13 cellular contexts compared by ENCODE assay signal in genomic region chr22:39478461-39478860, GRCh38. TPM values are rescaled to one million over a fixed set of nuclear protein-coding genes. Genes with fewer than 3 reads are reported as not detected.
DNase-seq lines count a peak whose midpoint lies in the region; ATAC-seq and TF ChIP-seq lines count a peak whose summit lies in the region.
"Had no signal": no experiment of that assay in that cellular context is flagged by ENCODE, and none has a peak within 500 bp of the region (broad histone marks: within the 10 kb centered on the region; RNA-seq: fewer than 3 reads in every experiment).

No MANE protein-coding gene starts in this region.

- no peak overlapping the region for H2BK12ac ChIP-seq in H9 (ENCODE audit: insufficient read length, low read depth, low read length)

- no peaks in the 10 kb centered on the region; the same call in 1 of the 2 replicates for H3F3A ChIP-seq in PC-9 (ENCODE audit: insufficient read depth, low read depth)

- CTCF ChIA-PET in PC-9 (lab: Charles Lee) = interaction anchor here (1.2 kb wide), 1 partner anchor 42 kb away, joined by 4 read pairs; no protein-coding TSS in a partner anchor

- H4K8ac ChIP-seq in H9 (replicated peaks; ENCODE audit: insufficient read length, low read depth, low read length) = no peak overlapping the region

- H3K23ac ChIP-seq in H9 (ENCODE audit: insufficient read length, low read depth, low read length) = no peak overlapping the region

- no peak overlapping the region for H2AK5ac ChIP-seq in H9 (ENCODE audit: insufficient read length, low read length)

- H3K23me2 ChIP-seq in H9 (ENCODE audit: insufficient read length, low read depth, low read length, poor library complexity, severe bottlenecking) = no peaks in the 10 kb centered on the region

- no peak overlapping the region for H3K14ac ChIP-seq in H9 (ENCODE audit: insufficient read depth, low read length)

- no peak overlapping the region for H4K5ac ChIP-seq in H9 (ENCODE audit: insufficient read length, low read depth, low read length)

- no peak overlapping the region for H2BK5ac ChIP-seq in H9 (ENCODE audit: insufficient read length, low read length)

- no CpG with 5 or more reads among the region's 8 CpGs for WGBS in H9 (ENCODE audit: extremely low coverage, insufficient read length, low lambda C conversion rate)
- no CpG with 5 or more reads among the region's 8 CpGs for WGBS in esophagus squamous epithelium, 2 donors

- H3K27me3 Mint-ChIP-seq in H9 (ENCODE audit: low read depth) = peaks cover 26% of the 10 kb centered on the region
- H3K27me3 Mint-ChIP-seq: stimulated activated naive B cell treated with anti-CD40 and anti-IgM and Interleukin-4, amounts not matched to agents 10 μg/mL and 1 μg/mL and 100 μg/mL, for 72 hours had no signal

- no peak overlapping the region for H3K27ac Mint-ChIP-seq in H9
- H3K27ac Mint-ChIP-seq: stimulated activated naive B cell treated with anti-CD40 and anti-IgM and Interleukin-4, amounts not matched to agents 10 μg/mL and 1 μg/mL and 100 μg/mL, for 72 hours had no signal

- no peaks in the 10 kb centered on the region for H3K9me3 Mint-ChIP-seq in H9
- H3K9me3 Mint-ChIP-seq: stimulated activated naive B cell treated with anti-CD40 and anti-IgM and Interleukin-4, amounts not matched to agents 10 μg/mL and 1 μg/mL and 100 μg/mL, for 72 hours had no signal

- no peaks in the 10 kb centered on the region for H3K27me3 ChIP-seq in H9 (ENCODE audit: insufficient read depth, low read length)
- H3K27me3 ChIP-seq in PC-9 (ENCODE audit: insufficient read depth, low read depth) = peaks cover 23% of the 10 kb centered on the region
- H3K27me3 ChIP-seq in dorsolateral prefrontal cortex = no peaks in the 10 kb centered on the region
- H3K27me3 ChIP-seq in osteoblast (ENCODE audit: insufficient read depth, low read length) = no peaks in the 10 kb centered on the region
- H3K27me3 ChIP-seq in esophagus squamous epithelium = peaks cover 0 to 1% (median 0%) of the 10 kb centered on the region in 4 donors
- H3K27me3 ChIP-seq: SJSA1 had no signal

- H3K4me3 ChIP-seq in PC-9 = no peak overlapping the region
- no peak overlapping the region for H3K4me3 ChIP-seq in dorsolateral prefrontal cortex
- H3K4me3 ChIP-seq in osteoblast (ENCODE audit: insufficient read depth, low read length) = no peak overlapping the region
- H3K4me3 ChIP-seq in esophagus squamous epithelium = no peak overlapping the region
- H3K4me3 ChIP-seq: HAP-1, SJSA1, skin epidermis had no signal

- intact Hi-C loops in PC-9 (cut with micrococcal nuclease; ENCODE audit: unreplicated experiment) (no loop called here), dorsolateral prefrontal cortex (cut with DNase I) (no loop called here), esophagus squamous epithelium (cut with DNase I) (no loop called here)

- no peak for ATAC-seq in HG03520 (IDR thresholded peaks at IDR 0.05; ENCODE audit: unreplicated experiment)

- H3K36me3 ChIP-seq in PC-9 (ENCODE audit: low read depth) = no peaks in the 10 kb centered on the region
- no peaks in the 10 kb centered on the region for H3K36me3 ChIP-seq in osteoblast (ENCODE audit: insufficient read depth, low read length)
- H3K36me3 ChIP-seq in esophagus squamous epithelium = no peaks in the 10 kb centered on the region
- H3K36me3 ChIP-seq: HAP-1, SJSA1 had no signal

- DNase-seq in H9 (peak; percentile 69), PC-9 (peak; percentile 63 to 76), dorsolateral prefrontal cortex (no peak), osteoblast (ENCODE audit: insufficient read length, low spot score, missing footprints) (peak; percentile 91), SW480 (ENCODE audit: low spot score) (no peak), esophagus squamous epithelium (lab: John Stamatoyannopoulos, UW) (no peak)
- DNase-seq: NCI-H2029; stimulated activated naive B cell treated with anti-CD40 and anti-IgM and Interleukin-4, amounts not matched to agents 10 μg/mL and 1 μg/mL and 100 μg/mL, for 72 hours had no signal

- no peaks in the 10 kb centered on the region for H3K9me2 ChIP-seq in PC-9 (ENCODE audit: insufficient read depth)

- POLR2A ChIA-PET in PC-9 (lab: Charles Lee; ENCODE audit: unreplicated experiment) = interaction anchor here (0.6 kb wide), 2 partner anchors 264 to 561 kb away, joined by 3 read pairs; no protein-coding TSS in a partner anchor

- TF ChIP-seq CTCF in H9 (conservative IDR thresholded peaks at IDR 0.05) (no peak), PC-9 (conservative IDR thresholded peaks at IDR 0.05) (no peak), dorsolateral prefrontal cortex (IDR thresholded peaks at IDR 0.05 in 54 of 56, conservative IDR thresholded peaks at IDR 0.05 in 2 of 56; ENCODE audit: low read depth in 1 of 56, partially characterized antibody in 56 of 56) (no peak), osteoblast (IDR thresholded peaks at IDR 0.05; ENCODE audit: extremely low read depth, low read depth, low read length) (no peak), esophagus squamous epithelium (IDR thresholded peaks at IDR 0.05) (no peak)

- H2BK20ac ChIP-seq in H9 (ENCODE audit: low read depth, low read length, poor library complexity, severe bottlenecking) = no peak overlapping the region

- no peak overlapping the region for H3K56ac ChIP-seq in H9 (ENCODE audit: insufficient read length, low read depth, low read length)

- H3K4me1 Mint-ChIP-seq in H9 = peaks cover 17 to 28% of the 10 kb centered on the region in 2 experiments

- TF ChIP-seq POLR2A in esophagus squamous epithelium (IDR thresholded peaks at IDR 0.05) = no peak

- H2BK15ac ChIP-seq in H9 (ENCODE audit: low read depth, low read length) = no peak overlapping the region

- H3K9me3 ChIP-seq in H9 (ENCODE audit: control insufficient read depth, low read depth, low read length) (no peaks in the 10 kb centered on the region), PC-9 (ENCODE audit: insufficient read depth, low read depth) (no peaks in the 10 kb centered on the region), osteoblast (ENCODE audit: low read depth, low read length) (no peaks in the 10 kb centered on the region), esophagus squamous epithelium (no peaks in the 10 kb centered on the region)
- H3K9me3 ChIP-seq: HAP-1, SJSA1 had no signal

- H2BK120ac ChIP-seq in H9 (ENCODE audit: low read depth, low read length, poor library complexity, severe bottlenecking) = no peak overlapping the region

- H3K4me2 ChIP-seq in H9 (ENCODE audit: insufficient read depth, insufficient read length, low read length) (no peak overlapping the region), PC-9 (no peak overlapping the region), osteoblast (ENCODE audit: insufficient read depth, low read length) (no peak overlapping the region)

- H3K9ac ChIP-seq in H9 (ENCODE audit: extremely low read depth, insufficient read length, low read length) = no peak overlapping the region

- H4K20me1 ChIP-seq in H9 (ENCODE audit: control insufficient read depth, insufficient read depth, insufficient read length) (no peaks in the 10 kb centered on the region), PC-9 (ENCODE audit: insufficient read depth) (peaks cover 4% of the 10 kb centered on the region; the same call in 1 of the 2 replicates), osteoblast (ENCODE audit: insufficient read depth, low read length) (no peaks in the 10 kb centered on the region)

- H3K27ac ChIP-seq in H9 (ENCODE audit: insufficient read length, low read depth, low read length) = no peak overlapping the region
- H3K27ac ChIP-seq in PC-9 = no peak overlapping the region
- peak overlapping the region in 42 of 59 donors; percentile 5 to 100 (median 55) for H3K27ac ChIP-seq in dorsolateral prefrontal cortex
- no peak overlapping the region for H3K27ac ChIP-seq in osteoblast (ENCODE audit: low read depth, low read length)
- H3K27ac ChIP-seq in esophagus squamous epithelium = no peak overlapping the region
- H3K27ac ChIP-seq: HL-60, SJSA1, skin epidermis had no signal

- no peaks in the 10 kb centered on the region for H3K36me3 Mint-ChIP-seq in H9 (ENCODE audit: insufficient read depth in 1 of 3, low read depth in 3 of 3)
- H3K36me3 Mint-ChIP-seq: stimulated activated naive B cell treated with anti-CD40 and anti-IgM and Interleukin-4, amounts not matched to agents 10 μg/mL and 1 μg/mL and 100 μg/mL, for 72 hours had no signal

- H4K91ac ChIP-seq in H9 (ENCODE audit: insufficient read length, low read depth, low read length) = no peak overlapping the region

- H3K79me2 ChIP-seq in H9 (ENCODE audit: insufficient read depth, low read length) (no peaks in the 10 kb centered on the region), PC-9 (ENCODE audit: low read depth) (no peaks in the 10 kb centered on the region), osteoblast (ENCODE audit: insufficient read depth, low read length) (no peaks in the 10 kb centered on the region)

- no peak overlapping the region for H3K4ac ChIP-seq in H9 (ENCODE audit: low read depth, low read length)

- no peak overlapping the region for H2AFZ ChIP-seq in H9 (ENCODE audit: low read length)
- no peak overlapping the region for H2AFZ ChIP-seq in PC-9
- no peak overlapping the region for H2AFZ ChIP-seq in osteoblast (ENCODE audit: low read length)

- H3K79me1 ChIP-seq in H9 (ENCODE audit: insufficient read depth, low read depth, low read length, poor library complexity, severe bottlenecking) = no peaks in the 10 kb centered on the region

- H3T11ph ChIP-seq in H9 (ENCODE audit: low read length) = no peak overlapping the region

- H3K18ac ChIP-seq in H9 (ENCODE audit: insufficient read length, low read depth, low read length) = no peak overlapping the region

- BruUV-seq in PC-9 (replicated peaks; lab: Mats Ljungman, UMichigan) = no TSS peak

- H3K4me1 ChIP-seq in H9 (ENCODE audit: insufficient read depth, low read length) (no peaks in the 10 kb centered on the region; the same call in 1 of the 2 replicates), PC-9 (replicated peaks; ENCODE audit: insufficient read depth) (0 out of 2 replicates have a peak, but pooled peaks cover 9% of the 10 kb centered on the region), osteoblast (ENCODE audit: insufficient read depth, low read length) (no peaks in the 10 kb centered on the region), esophagus squamous epithelium (peaks cover 0 to 23% (median 5%) of the 10 kb centered on the region in 3 donors)
- H3K4me1 ChIP-seq: HAP-1 had no signal

- no peak overlapping the region for H3K4me3 Mint-ChIP-seq in H9
- H3K4me3 Mint-ChIP-seq: stimulated activated naive B cell treated with anti-CD40 and anti-IgM and Interleukin-4, amounts not matched to agents 10 μg/mL and 1 μg/mL and 100 μg/mL, for 72 hours had no signal

RNA-seq across cellular contexts. Expression of gene MGAT3, which starts 21.6 kb away (rescaled TPM):
- total RNA-seq in H9 (2021) = 4.7 and 5.0 TPM in 2 replicates
- total RNA-seq in PC-9 (2021) = not detected in 2 replicates
- 100 to 1,000 TPM in 30 of 120 experiments, 10 to 100 TPM in 90; 57.7 to 147 (median 92.3) TPM for total RNA-seq in dorsolateral prefrontal cortex
- total RNA-seq in osteoblast = under 0.01 TPM in 1 of 2 replicates, not detected in the other
- 1 to 10 TPM in 1 of 4 donors, under 1 TPM in 3; 0.08 to 1.3 (median 0.62) TPM for total RNA-seq in esophagus squamous epithelium

RNA-seq across cellular contexts. Expression of gene MIEF1, which starts 23.6 kb away (rescaled TPM):
- total RNA-seq in H9 (2021) (32.6 and 34.7 TPM in 2 replicates), PC-9 (2021) (36.9 TPM in 2 replicates), dorsolateral prefrontal cortex (10 to 100 TPM; 21.3 to 40.7 (median 28.0) TPM), osteoblast (21.8 and 23.5 TPM in 2 replicates), esophagus squamous epithelium (10 to 100 TPM; 21.4 to 34.2 (median 23.9) TPM)

RNA-seq across cellular contexts. Expression of gene ATF4, which starts 41.9 kb away (rescaled TPM):
- total RNA-seq in H9 (2021) (455 TPM in 2 replicates), PC-9 (2021) (488 and 588 TPM in 2 replicates), dorsolateral prefrontal cortex (100 to 1,000 TPM; 110 to 287 (median 161) TPM), osteoblast (494 and 590 TPM in 2 replicates), esophagus squamous epithelium (100 to 1,000 TPM; 170 to 288 (median 234) TPM)

RNA-seq across cellular contexts. Expression of gene RPS19BP1, which starts 54.1 kb away (rescaled TPM):
- 65.0 and 72.2 TPM in 2 replicates for total RNA-seq in H9 (2021)
- total RNA-seq in PC-9 (2021) = 60.7 and 94.3 TPM in 2 replicates
- total RNA-seq in dorsolateral prefrontal cortex = 100 to 1,000 TPM in 2 of 120 experiments, 10 to 100 TPM in 118; 44.3 to 109 (median 63.6) TPM
- 25.9 and 34.7 TPM in 2 replicates for total RNA-seq in osteoblast
- total RNA-seq in esophagus squamous epithelium = 100 to 1,000 TPM in 1 of 4 donors, 10 to 100 TPM in 3; 70.9 to 109 (median 88.1) TPM

Comparison
In these comparisons a context has a peak if more than half of its experiments do, and no peak if none do; other contexts are left out.
1. DNase-seq: peak in H9 (single experiment), PC-9 (2 of 2) and osteoblast (single experiment); none in dorsolateral prefrontal cortex (0 of 10), SW480 (single experiment) and esophagus squamous epithelium (single experiment).
2. H3K27ac ChIP-seq: peak in dorsolateral prefrontal cortex (42 of 59); none in H9 (single experiment), PC-9 (single experiment), osteoblast (single experiment) and esophagus squamous epithelium (0 of 4).